Comparison of ENCODE assay signal across 10 cellular contexts in genomic region chr16:11794447-11794846, GRCh38. TPM values are rescaled to one million over a fixed set of nuclear protein-coding genes. Genes with fewer than 3 reads are reported as not detected.
DNase-seq lines count a peak whose midpoint lies in the region; ATAC-seq and TF ChIP-seq lines count a peak whose summit lies in the region.
"Had no signal": no experiment of that assay in that cellular context is flagged by ENCODE, and none has a peak within 500 bp of the region (broad histone marks: within the 10 kb centered on the region; RNA-seq: fewer than 3 reads in every experiment).

No MANE protein-coding gene starts in this region.

- H3K9me3 ChIP-seq in left ventricle myocardium inferior (replicated peaks) (no peaks in the 10 kb centered on the region), mesenchymal stem cell (ENCODE audit: control insufficient read depth, low read length) (no peaks in the 10 kb centered on the region), transverse colon (no peaks in the 10 kb centered on the region)

- H3K36me3 Mint-ChIP-seq in activated naive CD8-positive, alpha-beta T cell = no peaks in the 10 kb centered on the region

- no peak overlapping the region for H4K91ac ChIP-seq in mesenchymal stem cell (ENCODE audit: low read length)

- peak overlapping the region; percentile 98 for H3K27ac ChIP-seq in left ventricle myocardium inferior (replicated peaks)
- no peak overlapping the region for H3K27ac ChIP-seq in mesenchymal stem cell (ENCODE audit: low read length, poor library complexity, severe bottlenecking)
- H3K27ac ChIP-seq in transverse colon = peak overlapping the region; percentile 16 to 100 (median 97)

- no peak for TF ChIP-seq EP300 in transverse colon (IDR thresholded peaks at IDR 0.05; ENCODE audit: low read depth)

- H3K27ac Mint-ChIP-seq in activated naive CD8-positive, alpha-beta T cell = peak overlapping the region; percentile 67

- in situ Hi-C loops in transverse colon (cut with MboI; ENCODE audit: low pct_ligation_motif_present in 1 of 4, low pct_unique_long_range_greater_than_20kb in 1 of 4, low sequenced_read_pairs in 3 of 4) = no loop called here

- no peak overlapping the region for H2AFZ ChIP-seq in mesenchymal stem cell (ENCODE audit: low read depth, low read length)

- H3K4me1 ChIP-seq in left ventricle myocardium inferior (peaks cover 91% of the 10 kb centered on the region), mesenchymal stem cell (ENCODE audit: control insufficient read depth, insufficient read depth, low read depth, low read length) (peaks cover 29% of the 10 kb centered on the region), transverse colon (peaks cover 37 to 73% (median 60%) of the 10 kb centered on the region in 4 donors)

- peak overlapping the region; percentile 98 for H3K9ac ChIP-seq in mesenchymal stem cell (ENCODE audit: low read length)

- no peak overlapping the region for H3K23ac ChIP-seq in mesenchymal stem cell (ENCODE audit: low read length in 2 of 2)

- H4K8ac ChIP-seq in mesenchymal stem cell (ENCODE audit: low read length) = no peak overlapping the region

- H3K4me3 ChIP-seq in left ventricle myocardium inferior = no peak overlapping the region
- peak overlapping the region in 1 of 2 experiments; percentile 92 for H3K4me3 ChIP-seq in mesenchymal stem cell (ENCODE audit: insufficient read depth in 1 of 2, low read depth in 1 of 2, low read length in 2 of 2)
- H3K4me3 ChIP-seq in transverse colon = no peak overlapping the region

- no peak overlapping the region for H2BK15ac ChIP-seq in mesenchymal stem cell (ENCODE audit: low read depth, poor library complexity, severe bottlenecking)

- H3K14ac ChIP-seq in mesenchymal stem cell (ENCODE audit: low read length in 2 of 2) = no peak overlapping the region

- no peaks in the 10 kb centered on the region for H3K9me3 Mint-ChIP-seq in activated naive CD8-positive, alpha-beta T cell (ENCODE audit: low read depth)

- H3K4ac ChIP-seq in mesenchymal stem cell (ENCODE audit: low read depth in 1 of 2, low read length in 2 of 2) = no peak overlapping the region

- H3K36me3 ChIP-seq in left ventricle myocardium inferior (peaks cover 6% of the 10 kb centered on the region), mesenchymal stem cell (ENCODE audit: control insufficient read depth in 1 of 2, insufficient read depth in 2 of 2, low read depth in 1 of 2, low read length in 2 of 2) (peaks cover 10 to 12% of the 10 kb centered on the region in 2 experiments), transverse colon (no peaks in the 10 kb centered on the region)

- H3K27me3 Mint-ChIP-seq in activated naive CD8-positive, alpha-beta T cell = no peaks in the 10 kb centered on the region

- TF ChIP-seq POLR2A in transverse colon (IDR thresholded peaks at IDR 0.05) = no peak

- TF ChIP-seq CTCF in left ventricle myocardium inferior (IDR thresholded peaks at IDR 0.05; ENCODE audit: borderline replicate concordance) = no peak
- no peak for TF ChIP-seq CTCF in transverse colon (IDR thresholded peaks at IDR 0.05)

- no peak overlapping the region for H3K18ac ChIP-seq in mesenchymal stem cell (ENCODE audit: low read depth in 1 of 2, low read length in 2 of 2)

- H2BK5ac ChIP-seq in mesenchymal stem cell (ENCODE audit: low read depth, low read length, poor library complexity, severe bottlenecking) = no peak overlapping the region

- H3K27me3 ChIP-seq in left ventricle myocardium inferior (ENCODE audit: low read depth) = no peaks in the 10 kb centered on the region
- H3K27me3 ChIP-seq in mesenchymal stem cell (ENCODE audit: control insufficient read depth in 1 of 2, insufficient read depth in 1 of 2, low read length in 2 of 2) = no peaks in the 10 kb centered on the region
- no peaks in the 10 kb centered on the region for H3K27me3 ChIP-seq in transverse colon

- DNase-seq in left ventricle myocardium inferior (no peak), left cardiac atrium (no peak), mesenchymal stem cell (no peak), transverse colon (no peak), mucosa of gallbladder (ENCODE audit: low spot score) (no peak), glomerular visceral epithelial cell (ENCODE audit: extremely low spot score) (no peak)
- DNase-seq: aorta, substantia nigra had no signal

- no peak overlapping the region for H2BK120ac ChIP-seq in mesenchymal stem cell (ENCODE audit: low read depth, low read length)

- intact Hi-C loops in left ventricle myocardium inferior (cut with micrococcal nuclease) (no loop called here), left cardiac atrium (cut with DNase I) (no loop called here), transverse colon (cut with DNase I; ENCODE audit: low total_unique reads) (no loop called here)

- no peak for ATAC-seq in left cardiac atrium
- ATAC-seq in GM19035 (IDR thresholded peaks at IDR 0.05; ENCODE audit: unreplicated experiment) = no peak

- H3K4me2 ChIP-seq in mesenchymal stem cell (ENCODE audit: low read length, poor library complexity, severe bottlenecking) = no peak overlapping the region

- no peak overlapping the region for H2AK5ac ChIP-seq in mesenchymal stem cell (ENCODE audit: low read length, severe bottlenecking)

- peaks cover 74% of the 10 kb centered on the region for H3K4me1 Mint-ChIP-seq in activated naive CD8-positive, alpha-beta T cell (ENCODE audit: low read depth)

- H2BK12ac ChIP-seq in mesenchymal stem cell (ENCODE audit: low read length in 2 of 2) = no peak overlapping the region

- 84% methylated on average over 2 of the region's 2 CpGs for WGBS in mesenchymal stem cell
- WGBS in transverse colon (ENCODE audit: low coverage in 1 of 2), 2 donors = 29 to 38% methylated on average over 2 of the region's 2 CpGs

- peaks cover 1% of the 10 kb centered on the region for H3K79me1 ChIP-seq in mesenchymal stem cell (replicated peaks; ENCODE audit: low read length, poor library complexity, severe bottlenecking)

- peak overlapping the region; percentile 90 for H3K4me3 Mint-ChIP-seq in activated naive CD8-positive, alpha-beta T cell

RNA-seq across cellular contexts. Expression of gene ZC3H7A, which starts 2.6 kb away (rescaled TPM):
- 25.6 TPM for total RNA-seq in left ventricle myocardium inferior
- total RNA-seq in left cardiac atrium = 10 to 100 TPM; 24.0 to 28.2 TPM
- polyA plus RNA-seq in mesenchymal stem cell (2013, experiment 1 of 2) = 36.3 TPM
- polyA plus RNA-seq in mesenchymal stem cell (2013, experiment 2 of 2) = 35.3 TPM
- 10 to 100 TPM; 38.1 to 92.0 (median 63.3) TPM for total RNA-seq in transverse colon
- 47.1 TPM for total RNA-seq in mucosa of gallbladder

RNA-seq across cellular contexts. Expression of gene TXNDC11, which starts 51.8 kb away (rescaled TPM):
- total RNA-seq in left ventricle myocardium inferior (23.9 TPM), left cardiac atrium (10 to 100 TPM; 21.8 to 30.4 TPM), transverse colon (100 to 1,000 TPM in 1 of 4 donors, 10 to 100 TPM in 3; 66.8 to 105 (median 71.1) TPM), mucosa of gallbladder (55.7 TPM)
- polyA plus RNA-seq in mesenchymal stem cell (2013, experiment 1 of 2) = 31.9 TPM
- 32.0 TPM for polyA plus RNA-seq in mesenchymal stem cell (2013, experiment 2 of 2)

RNA-seq across cellular contexts. Expression of gene RSL1D1, which starts 56.9 kb away (rescaled TPM):
- 117 TPM for total RNA-seq in left ventricle myocardium inferior
- 100 to 1,000 TPM in 1 of 2 donors, 10 to 100 TPM in 1; 98.4 to 113 TPM for total RNA-seq in left cardiac atrium
- polyA plus RNA-seq in mesenchymal stem cell (2013, experiment 1 of 2) = 167 TPM
- polyA plus RNA-seq in mesenchymal stem cell (2013, experiment 2 of 2) = 167 TPM
- total RNA-seq in transverse colon = 100 to 1,000 TPM in 1 of 4 donors, 10 to 100 TPM in 3; 41.5 to 120 (median 65.9) TPM
- 80.7 TPM for total RNA-seq in mucosa of gallbladder
